ENCODE assay signal across 12 cellular contexts in the genomic region with DNA sequence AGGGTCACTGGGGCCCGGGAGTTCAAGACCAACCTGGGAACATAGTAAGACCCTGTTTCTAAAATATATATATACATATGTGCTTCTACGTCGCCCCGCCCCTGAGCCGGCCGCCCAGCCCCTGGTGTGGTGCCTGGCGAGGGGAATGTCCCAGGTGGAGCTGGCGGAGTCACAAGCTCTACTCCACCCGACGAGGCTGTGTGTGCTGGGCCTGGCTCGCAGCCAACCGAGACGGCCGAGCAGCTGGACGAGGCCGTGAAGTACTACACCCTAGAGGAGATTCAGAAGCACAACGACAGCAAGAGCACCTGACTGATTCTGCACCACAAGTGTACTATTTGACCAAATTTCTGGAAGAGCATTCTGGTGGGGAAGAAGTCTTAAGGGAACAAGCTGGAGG. TPM values are rescaled to one million over a fixed set of nuclear protein-coding genes. Genes with fewer than 3 reads are reported as not detected.
A peak's percentile ranks its signal among the peaks of the same experiment; 100 is the strongest.
DNase-seq lines count a peak whose midpoint lies in the region; ATAC-seq and TF ChIP-seq lines count a peak whose summit lies in the region.
"Had no signal": no experiment of that assay in that cellular context is flagged by ENCODE, and none has a peak within 500 bp of the region (broad histone marks: within the 10 kb centered on the region; RNA-seq: fewer than 3 reads in every experiment).

No MANE protein-coding gene starts in this region.

- H3K27me3 Mint-ChIP-seq in activated CD8-positive, alpha-beta T cell treated with anti-CD3 and anti-CD28 coated beads for 36 hours = no peaks in the 10 kb centered on the region
- H3K27me3 Mint-ChIP-seq: activated naive CD4-positive, alpha-beta T cell treated with anti-CD3 and anti-CD28 coated beads, Interleukin-2, amount 50 U/mL, for 24 hours; T-helper 17 cell had no signal

- no peaks in the 10 kb centered on the region for H4K20me1 ChIP-seq in mammary epithelial cell (ENCODE audit: insufficient read depth, low read length)

- dilution Hi-C loops in mammary epithelial cell (cut with HindIII; ENCODE audit: low sequenced_read_pairs) = loop anchor here (5.0 kb wide), 2 partner anchors 91 to 196 kb away; no protein-coding TSS in a partner anchor

- no peak overlapping the region for H3K9ac ChIP-seq in mammary epithelial cell (ENCODE audit: insufficient read depth, low read length)

- BruUV-seq in mammary epithelial cell (replicated peaks; lab: Mats Ljungman, UMichigan) = no TSS peak

- POLR2A ChIA-PET in activated CD8-positive, alpha-beta T cell treated with anti-CD3 and anti-CD28 coated beads for 36 hours (lab: Charles Lee) = no interaction called here

- H2AFZ ChIP-seq in mammary epithelial cell (ENCODE audit: low read depth, low read length) = no peak overlapping the region

- no peaks in the 10 kb centered on the region for H3K36me3 Mint-ChIP-seq in activated CD8-positive, alpha-beta T cell treated with anti-CD3 and anti-CD28 coated beads for 36 hours (ENCODE audit: low read depth)
- H3K36me3 Mint-ChIP-seq: activated naive CD4-positive, alpha-beta T cell treated with anti-CD3 and anti-CD28 coated beads, Interleukin-2, amount 50 U/mL, for 24 hours; CD4-positive, CD25-positive, alpha-beta regulatory T cell had no signal

- no peaks in the 10 kb centered on the region for H3K36me3 ChIP-seq in mammary epithelial cell (ENCODE audit: insufficient read depth, low read length)
- no peaks in the 10 kb centered on the region for H3K36me3 ChIP-seq in lower lobe of right lung

- in situ Hi-C loops in mammary epithelial cell (cut with MboI; ENCODE audit: low sequenced_read_pairs in 2 of 2) = loop anchor here in 1 of 2 donors (10.0 kb wide), 1 partner anchor 193 kb away; no protein-coding TSS in a partner anchor

- DNase-seq in DMS79 (lab: John Stamatoyannopoulos, UW) (peak; percentile 70), NCI-H2196 treated with DMSO at 0.1 percent for 48 hours (lab: John Stamatoyannopoulos, UW; ENCODE audit: unreplicated experiment) (peak; percentile 14), mammary epithelial cell (peak; percentile 13), lower lobe of right lung (peak; percentile 73), epidermal melanocyte (ENCODE audit: insufficient read length, low spot score) (no peak)
- DNase-seq in activated CD8-positive, alpha-beta T cell treated with anti-CD3 and anti-CD28 coated beads for 36 hours = no peak
- no peak for DNase-seq in activated CD8-positive, alpha-beta memory T cell treated with anti-CD3 and anti-CD28 coated beads, Interleukin-2, amount 50 U/mL, for 4 hours
- DNase-seq: CD4-positive, CD25-positive, alpha-beta regulatory T cell; Kasumi-1; T-helper 17 cell had no signal

- H3K4me3 Mint-ChIP-seq in activated CD8-positive, alpha-beta T cell treated with anti-CD3 and anti-CD28 coated beads for 36 hours = no peak overlapping the region
- H3K4me3 Mint-ChIP-seq: activated naive CD4-positive, alpha-beta T cell treated with anti-CD3 and anti-CD28 coated beads, Interleukin-2, amount 50 U/mL, for 24 hours; CD4-positive, CD25-positive, alpha-beta regulatory T cell; T-helper 17 cell had no signal

- no peak overlapping the region for H3K4me2 ChIP-seq in mammary epithelial cell (ENCODE audit: insufficient read depth, low read depth, low read length)

- H3K4me3 ChIP-seq in mammary epithelial cell (replicated peaks in 1 of 3; ENCODE audit: insufficient read depth in 1 of 3, low read depth in 2 of 3, low read length in 3 of 3) (no peak overlapping the region), lower lobe of right lung (no peak overlapping the region)

- H3K9me3 Mint-ChIP-seq in activated CD8-positive, alpha-beta T cell treated with anti-CD3 and anti-CD28 coated beads for 36 hours = no peaks in the 10 kb centered on the region
- H3K9me3 Mint-ChIP-seq: activated naive CD4-positive, alpha-beta T cell treated with anti-CD3 and anti-CD28 coated beads, Interleukin-2, amount 50 U/mL, for 24 hours; CD4-positive, CD25-positive, alpha-beta regulatory T cell had no signal

- H3K27me3 ChIP-seq in mammary epithelial cell (ENCODE audit: insufficient read depth, low read length) (no peaks in the 10 kb centered on the region), lower lobe of right lung (ENCODE audit: low read depth) (no peaks in the 10 kb centered on the region)

- H3K9me3 ChIP-seq in mammary epithelial cell (replicated peaks; ENCODE audit: insufficient read depth, low read length) (no peaks in the 10 kb centered on the region), lower lobe of right lung (no peaks in the 10 kb centered on the region)

- 34% methylated on average over 7 of the region's 17 CpGs for WGBS in mammary epithelial cell (ENCODE audit: low coverage, missing lambda C conversion rate)

- CTCF ChIA-PET in mammary epithelial cell (lab: Charles Lee; ENCODE audit: low non-redundant PET) = no interaction called here
- CTCF ChIA-PET in activated CD8-positive, alpha-beta T cell treated with anti-CD3 and anti-CD28 coated beads for 36 hours (lab: Charles Lee) = interaction anchor here (0.8 to 10.3 kb wide), 9 partner anchors 15 to 191 kb away, joined by 3 to 180 read pairs (median 4); a partner anchor contains a TSS

- H3K4me1 ChIP-seq in mammary epithelial cell (ENCODE audit: insufficient read depth, low read length) (peaks cover 6% of the 10 kb centered on the region), lower lobe of right lung (peaks cover 16% of the 10 kb centered on the region)

- ATAC-seq in lower lobe of right lung (peak; percentile 74 to 84), GM18502 (IDR thresholded peaks at IDR 0.05; ENCODE audit: poor library complexity, unreplicated experiment) (no peak)
- ATAC-seq in activated CD8-positive, alpha-beta T cell treated with anti-CD3 and anti-CD28 coated beads for 36 hours = no peak
- ATAC-seq: T-helper 17 cell had no signal

- no peaks in the 10 kb centered on the region for H3K79me2 ChIP-seq in mammary epithelial cell (ENCODE audit: insufficient read depth, low read length)

- intact Hi-C loops in mammary epithelial cell (cut with micrococcal nuclease) (loop anchor here (5.0 kb wide), 1 partner anchor 166 kb away; no protein-coding TSS in a partner anchor), lower lobe of right lung (cut with DNase I) (loop anchor here (10.0 kb wide), 1 partner anchor 183 kb away; no protein-coding TSS in a partner anchor)
- intact Hi-C loops in activated CD8-positive, alpha-beta T cell treated with anti-CD3 and anti-CD28 coated beads for 36 hours (cut with micrococcal nuclease) = loop anchor here (2.0 kb wide), 1 partner anchor 185 kb away; no protein-coding TSS in a partner anchor

- TF ChIP-seq CTCF in mammary epithelial cell (conservative IDR thresholded peaks at IDR 0.05 in 1 of 2, IDR thresholded peaks at IDR 0.05 in 1 of 2; ENCODE audit: extremely low read depth in 1 of 2, insufficient read depth in 1 of 2, low read depth in 1 of 2, low read length in 2 of 2) (no peak), lower lobe of right lung (IDR thresholded peaks at IDR 0.05) (no peak)
- no peak for TF ChIP-seq CTCF in activated CD8-positive, alpha-beta T cell treated with anti-CD3 and anti-CD28 coated beads for 36 hours (IDR thresholded peaks at IDR 0.05)

- H3K27ac ChIP-seq in mammary epithelial cell (ENCODE audit: insufficient read depth, low read depth, low read length) = no peak overlapping the region
- H3K27ac ChIP-seq in lower lobe of right lung = no peak overlapping the region

- no peak overlapping the region for H3K27ac Mint-ChIP-seq in activated CD8-positive, alpha-beta T cell treated with anti-CD3 and anti-CD28 coated beads for 36 hours
- H3K27ac Mint-ChIP-seq: CD4-positive, CD25-positive, alpha-beta regulatory T cell had no signal

- peaks cover 4% of the 10 kb centered on the region for H3K4me1 Mint-ChIP-seq in activated CD8-positive, alpha-beta T cell treated with anti-CD3 and anti-CD28 coated beads for 36 hours (ENCODE audit: low read depth)

RNA-seq across cellular contexts. Expression of a gene that starts 22.1 kb away (rescaled TPM):
- total RNA-seq in mammary epithelial cell (100 to 1,000 TPM in 1 of 2 donors, 10 to 100 TPM in 1; 38.8 to 104 TPM), lower lobe of right lung (129 TPM)
- polyA plus RNA-seq in mammary epithelial cell = 80.2 TPM
- 163 TPM for polyA minus RNA-seq in mammary epithelial cell
- 10 to 100 TPM; 78.5 to 83.5 TPM for total RNA-seq in activated CD8-positive, alpha-beta T cell treated with anti-CD3 and anti-CD28 coated beads for 36 hours

RNA-seq across cellular contexts. Expression of a gene that starts 46.8 kb away (rescaled TPM):
- total RNA-seq in mammary epithelial cell (10 to 100 TPM; 11.2 to 18.5 TPM), lower lobe of right lung (30.3 TPM)
- polyA plus RNA-seq in mammary epithelial cell = 8.3 TPM
- 1.1 TPM for polyA minus RNA-seq in mammary epithelial cell
- total RNA-seq in activated CD8-positive, alpha-beta T cell treated with anti-CD3 and anti-CD28 coated beads for 36 hours = 10 to 100 TPM; 19.1 to 19.6 TPM

RNA-seq across cellular contexts. Expression of a gene that starts 47.3 kb away (rescaled TPM):
- total RNA-seq in mammary epithelial cell = 10 to 100 TPM; 10.5 to 14.0 TPM
- 8.2 TPM for polyA plus RNA-seq in mammary epithelial cell
- polyA minus RNA-seq in mammary epithelial cell = not detected
- total RNA-seq in lower lobe of right lung = 43.9 TPM
- 10 to 100 TPM; 13.6 to 15.5 TPM for total RNA-seq in activated CD8-positive, alpha-beta T cell treated with anti-CD3 and anti-CD28 coated beads for 36 hours

Comparison
In these comparisons a context has a peak if more than half of its experiments do, and no peak if none do; other contexts are left out.
1. DNase-seq: peak in DMS79 (single experiment), NCI-H2196 treated with DMSO at 0.1 percent for 48 hours (single experiment), mammary epithelial cell (single experiment) and lower lobe of right lung (single experiment); none in activated CD8-positive, alpha-beta T cell treated with anti-CD3 and anti-CD28 coated beads for 36 hours (single experiment), epidermal melanocyte (single experiment) and activated CD8-positive, alpha-beta memory T cell treated with anti-CD3 and anti-CD28 coated beads, Interleukin-2, amount 50 U/mL, for 4 hours (single experiment).
2. ATAC-seq: peak in lower lobe of right lung (2 of 2); none in activated CD8-positive, alpha-beta T cell treated with anti-CD3 and anti-CD28 coated beads for 36 hours (single experiment) and GM18502 (single experiment).